In the genomic region with DNA sequence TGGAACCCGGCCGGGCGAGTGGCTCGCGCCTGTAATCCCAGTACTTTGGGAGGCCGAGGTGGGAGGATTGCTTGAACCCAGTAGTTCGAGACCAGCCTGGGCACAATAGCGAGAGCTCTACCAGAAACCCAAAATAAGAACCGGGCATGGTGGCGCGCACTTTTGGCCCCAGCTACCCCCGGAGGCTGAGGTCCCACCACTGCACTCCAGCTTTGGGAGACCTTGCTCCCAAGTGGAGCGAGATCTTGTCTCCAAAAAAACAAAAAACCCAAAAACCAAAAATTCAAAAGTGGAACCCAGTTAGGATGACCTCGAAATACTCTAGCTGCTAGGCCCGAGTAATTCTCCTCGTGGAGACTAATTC, we compare ENCODE assay signal across 8 cellular contexts. TPM values are rescaled to one million over a fixed set of nuclear protein-coding genes. Genes with fewer than 3 reads are reported as not detected.
DNase-seq lines count a peak whose midpoint lies in the region; TF ChIP-seq lines count a peak whose summit lies in the region.

No MANE protein-coding gene starts in this region.

- peak overlapping the region; percentile 97 for H3K56ac ChIP-seq in mesendoderm (ENCODE audit: low read length)

- H3K79me1 ChIP-seq in mesendoderm (ENCODE audit: low read length) = peaks cover 12% of the 10 kb centered on the region

- H3K79me2 ChIP-seq in mesendoderm (ENCODE audit: control insufficient read depth, insufficient read depth, low read length) = peaks cover 20% of the 10 kb centered on the region

- peak overlapping the region; percentile 90 to 99 (median 97) for H3K27ac Mint-ChIP-seq in brain

- H3K4me1 ChIP-seq in left ventricle myocardium inferior = peaks cover 48% of the 10 kb centered on the region
- no peaks in the 10 kb centered on the region for H3K4me1 ChIP-seq in mesendoderm (ENCODE audit: control insufficient read depth, low read depth, low read length)
- peaks cover 30% of the 10 kb centered on the region for H3K4me1 ChIP-seq in vagina

- no peak overlapping the region for H2BK15ac ChIP-seq in mesendoderm (replicated peaks; ENCODE audit: low read depth)

- no peak for TF ChIP-seq POLR2A in vagina (IDR thresholded peaks at IDR 0.05)

- peak overlapping the region; percentile 94 for H3K9ac ChIP-seq in mesendoderm (ENCODE audit: low read length)

- H3K23ac ChIP-seq in mesendoderm (ENCODE audit: low read length) = no peak overlapping the region

- H3K9me3 Mint-ChIP-seq in brain = no peaks in the 10 kb centered on the region

- H3K36me3 ChIP-seq in left ventricle myocardium inferior (peaks cover 10% of the 10 kb centered on the region), mesendoderm (ENCODE audit: control insufficient read depth, insufficient read depth, low read length) (peaks cover 10% of the 10 kb centered on the region), vagina (peaks cover 0 to 11% of the 10 kb centered on the region in 2 donors)

- no peak overlapping the region for H2AK5ac ChIP-seq in mesendoderm (ENCODE audit: low read length)

- no peaks in the 10 kb centered on the region for H3K27me3 ChIP-seq in left ventricle myocardium inferior (ENCODE audit: low read depth)
- no peaks in the 10 kb centered on the region for H3K27me3 ChIP-seq in mesendoderm (ENCODE audit: insufficient read depth, low read length, poor library complexity)
- no peaks in the 10 kb centered on the region for H3K27me3 ChIP-seq in vagina

- H3K4me3 ChIP-seq in left ventricle myocardium inferior (peak overlapping the region; percentile 92), mesendoderm (ENCODE audit: low read length) (peak overlapping the region; percentile 91), vagina (peak overlapping the region; percentile 78 to 97)

- H3K4ac ChIP-seq in mesendoderm (ENCODE audit: low read depth, low read length) = no peak overlapping the region

- H3K18ac ChIP-seq in mesendoderm (ENCODE audit: low read length) = no peak overlapping the region

- intact Hi-C loops in left ventricle myocardium inferior (cut with micrococcal nuclease) = no loop called here
- intact Hi-C loops in cardiac septum (cut with DNase I) = no loop called here
- intact Hi-C loops in vagina (cut with DNase I) = no loop called here

- H2BK5ac ChIP-seq in mesendoderm (ENCODE audit: low read length) = no peak overlapping the region

- peaks cover 4% of the 10 kb centered on the region for H3K27me3 Mint-ChIP-seq in brain

- peaks cover 48% of the 10 kb centered on the region for H3K4me1 Mint-ChIP-seq in brain

- peaks cover 17% of the 10 kb centered on the region for H3K36me3 Mint-ChIP-seq in brain

- H3K4me2 ChIP-seq in mesendoderm (ENCODE audit: low read length) = peak overlapping the region; percentile 79

- no peak overlapping the region for H4K5ac ChIP-seq in mesendoderm (ENCODE audit: low read length)

- no peak overlapping the region for H4K8ac ChIP-seq in mesendoderm (ENCODE audit: low read depth, low read length)

- H3K27ac ChIP-seq in left ventricle myocardium inferior (replicated peaks) = peak overlapping the region; percentile 100
- H3K27ac ChIP-seq in mesendoderm (ENCODE audit: low read depth, low read length) = peak overlapping the region; percentile 91
- peak overlapping the region; percentile 99 for H3K27ac ChIP-seq in vagina

- H2BK120ac ChIP-seq in mesendoderm (ENCODE audit: low read depth, low read length) = no peak overlapping the region

- H3K9me3 ChIP-seq in left ventricle myocardium inferior (replicated peaks) (no peaks in the 10 kb centered on the region), vagina (no peaks in the 10 kb centered on the region)

- H3K4me3 Mint-ChIP-seq in brain = peak overlapping the region; percentile 92 to 96 (median 93)

- no peak for TF ChIP-seq CTCF in left ventricle myocardium inferior (IDR thresholded peaks at IDR 0.05; ENCODE audit: borderline replicate concordance)
- TF ChIP-seq CTCF in brain (conservative IDR thresholded peaks at IDR 0.05) = peak in 1 of 2 experiments; percentile 4
- no peak for TF ChIP-seq CTCF in vagina (IDR thresholded peaks at IDR 0.05)

- DNase-seq in left ventricle myocardium inferior (no peak), cardiac septum (ENCODE audit: low spot score) (no peak), mesendoderm (peak; percentile 14), vagina (ENCODE audit: extremely low spot score in 2 of 2) (no peak), amniotic stem cell (lab: John Stamatoyannopoulos, UW) (no peak), OCI-M2 (lab: John Stamatoyannopoulos, UW; ENCODE audit: unreplicated experiment) (no peak)
- no peak for DNase-seq in stimulated activated CD4-positive, alpha-beta T cell treated with anti-CD3 and anti-CD28 coated beads, Interleukin-4, amount 100 ng/mL, for 1 hour

- WGBS in mesendoderm (ENCODE audit: extremely low coverage, insufficient coverage, low lambda C conversion rate) = no CpG with 5 or more reads among the region's 16 CpGs

RNA-seq across cellular contexts. Expression of a gene that starts 0.8 kb away (rescaled TPM):
- total RNA-seq in left ventricle myocardium inferior (125 TPM), cardiac septum (115 TPM), vagina (62.1 TPM)
- 102 TPM for polyA plus RNA-seq in brain (ENCODE audit: insufficient read depth, low read depth, low replicate concordance)
- polyA plus RNA-seq in mesendoderm (2013, experiment 1 of 2) = 74.2 TPM
- polyA plus RNA-seq in mesendoderm (2013, experiment 2 of 2) = 73.8 TPM

RNA-seq across cellular contexts. Expression of a gene that starts 20.4 kb away (rescaled TPM):
- total RNA-seq in left ventricle myocardium inferior (13.9 TPM), cardiac septum (18.3 TPM), vagina (44.0 TPM)
- 67.7 TPM for polyA plus RNA-seq in brain (ENCODE audit: insufficient read depth, low read depth, low replicate concordance)
- polyA plus RNA-seq in mesendoderm (2013, experiment 1 of 2) = 106 TPM
- polyA plus RNA-seq in mesendoderm (2013, experiment 2 of 2) = 110 TPM

RNA-seq across cellular contexts. Expression of a gene that starts 26.5 kb away (rescaled TPM):
- total RNA-seq in left ventricle myocardium inferior = not detected
- not detected for total RNA-seq in cardiac septum
- 0.63 TPM for polyA plus RNA-seq in brain (ENCODE audit: insufficient read depth, low read depth, low replicate concordance)
- 0.58 TPM for polyA plus RNA-seq in mesendoderm (2013, experiment 1 of 2)
- 0.59 TPM for polyA plus RNA-seq in mesendoderm (2013, experiment 2 of 2)
- 15.0 TPM for total RNA-seq in vagina

RNA-seq across cellular contexts. Expression of a gene that starts 55.5 kb away (rescaled TPM):
- 1.2 TPM for total RNA-seq in left ventricle myocardium inferior
- total RNA-seq in cardiac septum = 1.6 TPM
- polyA plus RNA-seq in brain (ENCODE audit: insufficient read depth, low read depth, low replicate concordance) = 42.8 TPM
- 28.0 TPM for polyA plus RNA-seq in mesendoderm (2013, experiment 1 of 2)
- 28.3 TPM for polyA plus RNA-seq in mesendoderm (2013, experiment 2 of 2)
- 14.2 TPM for total RNA-seq in vagina

Comparison
In these comparisons a context has a peak if more than half of its experiments do, and no peak if none do; other contexts are left out.
1. RNA of a gene that starts 26.5 kb away (total RNA-seq): 15.0 TPM in vagina (single experiment); not detected in left ventricle myocardium inferior (single experiment) and not detected in cardiac septum (single experiment); every median in the first group is over 10 times any median in the second.
2. Peak in every context shown above with its lines, with median percentiles within 50 percentile points of each other: H3K27ac ChIP-seq and H3K4me3 ChIP-seq.